ENCODE assay signal across 1 cellular context in the genomic region with DNA sequence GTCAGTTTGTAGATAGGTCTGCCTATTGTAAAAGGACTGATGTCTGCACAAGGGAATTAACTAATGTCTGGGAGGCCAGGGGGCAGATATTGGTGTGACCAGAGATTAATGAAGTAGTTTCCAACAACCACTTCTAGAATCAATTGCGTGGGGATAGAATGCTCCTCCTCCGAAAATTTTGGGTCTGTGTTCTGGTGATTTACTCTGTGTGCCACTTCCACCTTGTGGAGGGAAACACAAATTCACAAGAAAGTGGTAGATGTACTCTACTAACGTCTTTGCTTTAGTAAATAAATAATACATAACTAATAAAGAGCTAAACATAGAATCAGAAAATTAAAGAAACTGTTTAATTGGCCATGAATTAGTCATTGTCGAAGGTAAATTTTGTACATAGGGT.
TF ChIP-seq lines count a peak whose summit lies in the region.

No MANE protein-coding gene starts in this region.

TF ChIP-seq in K562, 482 proteins besides CTCF, POLR2A, EP300 and RAD21:
- TF ChIP-seq, protein P1, sequence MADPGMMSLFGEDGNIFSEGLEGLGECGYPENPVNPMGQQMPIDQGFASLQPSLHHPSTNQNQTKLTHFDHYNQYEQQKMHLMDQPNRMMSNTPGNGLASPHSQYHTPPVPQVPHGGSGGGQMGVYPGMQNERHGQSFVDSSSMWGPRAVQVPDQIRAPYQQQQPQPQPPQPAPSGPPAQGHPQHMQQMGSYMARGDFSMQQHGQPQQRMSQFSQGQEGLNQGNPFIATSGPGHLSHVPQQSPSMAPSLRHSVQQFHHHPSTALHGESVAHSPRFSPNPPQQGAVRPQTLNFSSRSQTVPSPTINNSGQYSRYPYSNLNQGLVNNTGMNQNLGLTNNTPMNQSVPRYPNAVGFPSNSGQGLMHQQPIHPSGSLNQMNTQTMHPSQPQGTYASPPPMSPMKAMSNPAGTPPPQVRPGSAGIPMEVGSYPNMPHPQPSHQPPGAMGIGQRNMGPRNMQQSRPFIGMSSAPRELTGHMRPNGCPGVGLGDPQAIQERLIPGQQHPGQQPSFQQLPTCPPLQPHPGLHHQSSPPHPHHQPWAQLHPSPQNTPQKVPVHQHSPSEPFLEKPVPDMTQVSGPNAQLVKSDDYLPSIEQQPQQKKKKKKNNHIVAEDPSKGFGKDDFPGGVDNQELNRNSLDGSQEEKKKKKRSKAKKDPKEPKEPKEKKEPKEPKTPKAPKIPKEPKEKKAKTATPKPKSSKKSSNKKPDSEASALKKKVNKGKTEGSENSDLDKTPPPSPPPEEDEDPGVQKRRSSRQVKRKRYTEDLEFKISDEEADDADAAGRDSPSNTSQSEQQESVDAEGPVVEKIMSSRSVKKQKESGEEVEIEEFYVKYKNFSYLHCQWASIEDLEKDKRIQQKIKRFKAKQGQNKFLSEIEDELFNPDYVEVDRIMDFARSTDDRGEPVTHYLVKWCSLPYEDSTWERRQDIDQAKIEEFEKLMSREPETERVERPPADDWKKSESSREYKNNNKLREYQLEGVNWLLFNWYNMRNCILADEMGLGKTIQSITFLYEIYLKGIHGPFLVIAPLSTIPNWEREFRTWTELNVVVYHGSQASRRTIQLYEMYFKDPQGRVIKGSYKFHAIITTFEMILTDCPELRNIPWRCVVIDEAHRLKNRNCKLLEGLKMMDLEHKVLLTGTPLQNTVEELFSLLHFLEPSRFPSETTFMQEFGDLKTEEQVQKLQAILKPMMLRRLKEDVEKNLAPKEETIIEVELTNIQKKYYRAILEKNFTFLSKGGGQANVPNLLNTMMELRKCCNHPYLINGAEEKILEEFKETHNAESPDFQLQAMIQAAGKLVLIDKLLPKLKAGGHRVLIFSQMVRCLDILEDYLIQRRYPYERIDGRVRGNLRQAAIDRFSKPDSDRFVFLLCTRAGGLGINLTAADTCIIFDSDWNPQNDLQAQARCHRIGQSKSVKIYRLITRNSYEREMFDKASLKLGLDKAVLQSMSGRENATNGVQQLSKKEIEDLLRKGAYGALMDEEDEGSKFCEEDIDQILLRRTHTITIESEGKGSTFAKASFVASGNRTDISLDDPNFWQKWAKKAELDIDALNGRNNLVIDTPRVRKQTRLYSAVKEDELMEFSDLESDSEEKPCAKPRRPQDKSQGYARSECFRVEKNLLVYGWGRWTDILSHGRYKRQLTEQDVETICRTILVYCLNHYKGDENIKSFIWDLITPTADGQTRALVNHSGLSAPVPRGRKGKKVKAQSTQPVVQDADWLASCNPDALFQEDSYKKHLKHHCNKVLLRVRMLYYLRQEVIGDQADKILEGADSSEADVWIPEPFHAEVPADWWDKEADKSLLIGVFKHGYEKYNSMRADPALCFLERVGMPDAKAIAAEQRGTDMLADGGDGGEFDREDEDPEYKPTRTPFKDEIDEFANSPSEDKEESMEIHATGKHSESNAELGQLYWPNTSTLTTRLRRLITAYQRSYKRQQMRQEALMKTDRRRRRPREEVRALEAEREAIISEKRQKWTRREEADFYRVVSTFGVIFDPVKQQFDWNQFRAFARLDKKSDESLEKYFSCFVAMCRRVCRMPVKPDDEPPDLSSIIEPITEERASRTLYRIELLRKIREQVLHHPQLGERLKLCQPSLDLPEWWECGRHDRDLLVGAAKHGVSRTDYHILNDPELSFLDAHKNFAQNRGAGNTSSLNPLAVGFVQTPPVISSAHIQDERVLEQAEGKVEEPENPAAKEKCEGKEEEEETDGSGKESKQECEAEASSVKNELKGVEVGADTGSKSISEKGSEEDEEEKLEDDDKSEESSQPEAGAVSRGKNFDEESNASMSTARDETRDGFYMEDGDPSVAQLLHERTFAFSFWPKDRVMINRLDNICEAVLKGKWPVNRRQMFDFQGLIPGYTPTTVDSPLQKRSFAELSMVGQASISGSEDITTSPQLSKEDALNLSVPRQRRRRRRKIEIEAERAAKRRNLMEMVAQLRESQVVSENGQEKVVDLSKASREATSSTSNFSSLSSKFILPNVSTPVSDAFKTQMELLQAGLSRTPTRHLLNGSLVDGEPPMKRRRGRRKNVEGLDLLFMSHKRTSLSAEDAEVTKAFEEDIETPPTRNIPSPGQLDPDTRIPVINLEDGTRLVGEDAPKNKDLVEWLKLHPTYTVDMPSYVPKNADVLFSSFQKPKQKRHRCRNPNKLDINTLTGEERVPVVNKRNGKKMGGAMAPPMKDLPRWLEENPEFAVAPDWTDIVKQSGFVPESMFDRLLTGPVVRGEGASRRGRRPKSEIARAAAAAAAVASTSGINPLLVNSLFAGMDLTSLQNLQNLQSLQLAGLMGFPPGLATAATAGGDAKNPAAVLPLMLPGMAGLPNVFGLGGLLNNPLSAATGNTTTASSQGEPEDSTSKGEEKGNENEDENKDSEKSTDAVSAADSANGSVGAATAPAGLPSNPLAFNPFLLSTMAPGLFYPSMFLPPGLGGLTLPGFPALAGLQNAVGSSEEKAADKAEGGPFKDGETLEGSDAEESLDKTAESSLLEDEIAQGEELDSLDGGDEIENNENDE (IDR thresholded peaks at IDR 0.05; ENCODE audit: low read depth, low read length): no peak
- TF ChIP-seq ASH1L (IDR thresholded peaks at IDR 0.05; ENCODE audit: borderline replicate concordance, low read depth, partially characterized antibody) (no peak), SREBF2 (CRISPR knock-in tag; IDR thresholded peaks at IDR 0.05) (no peak), ZNF551 (CRISPR knock-in tag; IDR thresholded peaks at IDR 0.05) (no peak), ZNF431 (CRISPR knock-in tag; IDR thresholded peaks at IDR 0.05) (no peak), GABPA (tag; conservative IDR thresholded peaks at IDR 0.05; ENCODE audit: low read depth) (no peak), CREB3 (tag; conservative IDR thresholded peaks at IDR 0.05; ENCODE audit: low read depth) (no peak), MBD1 (CRISPR knock-in tag; IDR thresholded peaks at IDR 0.05) (no peak), CLOCK (CRISPR knock-in tag; IDR thresholded peaks at IDR 0.05; ENCODE audit: borderline replicate concordance) (no peak)
- TF ChIP-seq, protein P2, sequence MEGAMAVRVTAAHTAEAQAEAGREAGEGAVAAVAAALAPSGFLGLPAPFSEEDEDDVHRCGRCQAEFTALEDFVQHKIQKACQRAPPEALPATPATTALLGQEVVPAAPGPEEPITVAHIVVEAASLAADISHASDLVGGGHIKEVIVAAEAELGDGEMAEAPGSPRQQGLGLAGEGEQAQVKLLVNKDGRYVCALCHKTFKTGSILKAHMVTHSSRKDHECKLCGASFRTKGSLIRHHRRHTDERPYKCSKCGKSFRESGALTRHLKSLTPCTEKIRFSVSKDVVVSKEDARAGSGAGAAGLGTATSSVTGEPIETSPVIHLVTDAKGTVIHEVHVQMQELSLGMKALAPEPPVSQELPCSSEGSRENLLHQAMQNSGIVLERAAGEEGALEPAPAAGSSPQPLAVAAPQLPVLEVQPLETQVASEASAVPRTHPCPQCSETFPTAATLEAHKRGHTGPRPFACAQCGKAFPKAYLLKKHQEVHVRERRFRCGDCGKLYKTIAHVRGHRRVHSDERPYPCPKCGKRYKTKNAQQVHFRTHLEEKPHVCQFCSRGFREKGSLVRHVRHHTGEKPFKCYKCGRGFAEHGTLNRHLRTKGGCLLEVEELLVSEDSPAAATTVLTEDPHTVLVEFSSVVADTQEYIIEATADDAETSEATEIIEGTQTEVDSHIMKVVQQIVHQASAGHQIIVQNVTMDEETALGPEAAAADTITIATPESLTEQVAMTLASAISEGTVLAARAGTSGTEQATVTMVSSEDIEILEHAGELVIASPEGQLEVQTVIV (CRISPR knock-in tag; IDR thresholded peaks at IDR 0.05; ENCODE audit: borderline replicate concordance): no peak
- TF ChIP-seq, protein P3, sequence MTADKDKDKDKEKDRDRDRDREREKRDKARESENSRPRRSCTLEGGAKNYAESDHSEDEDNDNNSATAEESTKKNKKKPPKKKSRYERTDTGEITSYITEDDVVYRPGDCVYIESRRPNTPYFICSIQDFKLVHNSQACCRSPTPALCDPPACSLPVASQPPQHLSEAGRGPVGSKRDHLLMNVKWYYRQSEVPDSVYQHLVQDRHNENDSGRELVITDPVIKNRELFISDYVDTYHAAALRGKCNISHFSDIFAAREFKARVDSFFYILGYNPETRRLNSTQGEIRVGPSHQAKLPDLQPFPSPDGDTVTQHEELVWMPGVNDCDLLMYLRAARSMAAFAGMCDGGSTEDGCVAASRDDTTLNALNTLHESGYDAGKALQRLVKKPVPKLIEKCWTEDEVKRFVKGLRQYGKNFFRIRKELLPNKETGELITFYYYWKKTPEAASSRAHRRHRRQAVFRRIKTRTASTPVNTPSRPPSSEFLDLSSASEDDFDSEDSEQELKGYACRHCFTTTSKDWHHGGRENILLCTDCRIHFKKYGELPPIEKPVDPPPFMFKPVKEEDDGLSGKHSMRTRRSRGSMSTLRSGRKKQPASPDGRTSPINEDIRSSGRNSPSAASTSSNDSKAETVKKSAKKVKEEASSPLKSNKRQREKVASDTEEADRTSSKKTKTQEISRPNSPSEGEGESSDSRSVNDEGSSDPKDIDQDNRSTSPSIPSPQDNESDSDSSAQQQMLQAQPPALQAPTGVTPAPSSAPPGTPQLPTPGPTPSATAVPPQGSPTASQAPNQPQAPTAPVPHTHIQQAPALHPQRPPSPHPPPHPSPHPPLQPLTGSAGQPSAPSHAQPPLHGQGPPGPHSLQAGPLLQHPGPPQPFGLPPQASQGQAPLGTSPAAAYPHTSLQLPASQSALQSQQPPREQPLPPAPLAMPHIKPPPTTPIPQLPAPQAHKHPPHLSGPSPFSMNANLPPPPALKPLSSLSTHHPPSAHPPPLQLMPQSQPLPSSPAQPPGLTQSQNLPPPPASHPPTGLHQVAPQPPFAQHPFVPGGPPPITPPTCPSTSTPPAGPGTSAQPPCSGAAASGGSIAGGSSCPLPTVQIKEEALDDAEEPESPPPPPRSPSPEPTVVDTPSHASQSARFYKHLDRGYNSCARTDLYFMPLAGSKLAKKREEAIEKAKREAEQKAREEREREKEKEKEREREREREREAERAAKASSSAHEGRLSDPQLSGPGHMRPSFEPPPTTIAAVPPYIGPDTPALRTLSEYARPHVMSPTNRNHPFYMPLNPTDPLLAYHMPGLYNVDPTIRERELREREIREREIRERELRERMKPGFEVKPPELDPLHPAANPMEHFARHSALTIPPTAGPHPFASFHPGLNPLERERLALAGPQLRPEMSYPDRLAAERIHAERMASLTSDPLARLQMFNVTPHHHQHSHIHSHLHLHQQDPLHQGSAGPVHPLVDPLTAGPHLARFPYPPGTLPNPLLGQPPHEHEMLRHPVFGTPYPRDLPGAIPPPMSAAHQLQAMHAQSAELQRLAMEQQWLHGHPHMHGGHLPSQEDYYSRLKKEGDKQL (CRISPR knock-in tag; IDR thresholded peaks at IDR 0.05; ENCODE audit: borderline replicate concordance): no peak
- TF ChIP-seq, protein P4, sequence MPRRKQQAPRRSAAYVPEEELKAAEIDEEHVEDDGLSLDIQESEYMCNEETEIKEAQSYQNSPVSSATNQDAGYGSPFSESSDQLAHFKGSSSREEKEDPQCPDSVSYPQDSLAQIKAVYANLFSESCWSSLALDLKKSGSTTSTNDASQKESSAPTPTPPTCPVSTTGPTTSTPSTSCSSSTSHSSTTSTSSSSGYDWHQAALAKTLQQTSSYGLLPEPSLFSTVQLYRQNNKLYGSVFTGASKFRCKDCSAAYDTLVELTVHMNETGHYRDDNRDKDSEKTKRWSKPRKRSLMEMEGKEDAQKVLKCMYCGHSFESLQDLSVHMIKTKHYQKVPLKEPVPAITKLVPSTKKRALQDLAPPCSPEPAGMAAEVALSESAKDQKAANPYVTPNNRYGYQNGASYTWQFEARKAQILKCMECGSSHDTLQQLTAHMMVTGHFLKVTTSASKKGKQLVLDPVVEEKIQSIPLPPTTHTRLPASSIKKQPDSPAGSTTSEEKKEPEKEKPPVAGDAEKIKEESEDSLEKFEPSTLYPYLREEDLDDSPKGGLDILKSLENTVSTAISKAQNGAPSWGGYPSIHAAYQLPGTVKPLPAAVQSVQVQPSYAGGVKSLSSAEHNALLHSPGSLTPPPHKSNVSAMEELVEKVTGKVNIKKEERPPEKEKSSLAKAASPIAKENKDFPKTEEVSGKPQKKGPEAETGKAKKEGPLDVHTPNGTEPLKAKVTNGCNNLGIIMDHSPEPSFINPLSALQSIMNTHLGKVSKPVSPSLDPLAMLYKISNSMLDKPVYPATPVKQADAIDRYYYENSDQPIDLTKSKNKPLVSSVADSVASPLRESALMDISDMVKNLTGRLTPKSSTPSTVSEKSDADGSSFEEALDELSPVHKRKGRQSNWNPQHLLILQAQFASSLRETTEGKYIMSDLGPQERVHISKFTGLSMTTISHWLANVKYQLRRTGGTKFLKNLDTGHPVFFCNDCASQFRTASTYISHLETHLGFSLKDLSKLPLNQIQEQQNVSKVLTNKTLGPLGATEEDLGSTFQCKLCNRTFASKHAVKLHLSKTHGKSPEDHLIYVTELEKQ (CRISPR knock-in tag; IDR thresholded peaks at IDR 0.05): no peak
TF ChIP-seq in K562: peak in this region for 0.
